Comparison of ENCODE assay signal across 8 cellular contexts in the genomic region with DNA sequence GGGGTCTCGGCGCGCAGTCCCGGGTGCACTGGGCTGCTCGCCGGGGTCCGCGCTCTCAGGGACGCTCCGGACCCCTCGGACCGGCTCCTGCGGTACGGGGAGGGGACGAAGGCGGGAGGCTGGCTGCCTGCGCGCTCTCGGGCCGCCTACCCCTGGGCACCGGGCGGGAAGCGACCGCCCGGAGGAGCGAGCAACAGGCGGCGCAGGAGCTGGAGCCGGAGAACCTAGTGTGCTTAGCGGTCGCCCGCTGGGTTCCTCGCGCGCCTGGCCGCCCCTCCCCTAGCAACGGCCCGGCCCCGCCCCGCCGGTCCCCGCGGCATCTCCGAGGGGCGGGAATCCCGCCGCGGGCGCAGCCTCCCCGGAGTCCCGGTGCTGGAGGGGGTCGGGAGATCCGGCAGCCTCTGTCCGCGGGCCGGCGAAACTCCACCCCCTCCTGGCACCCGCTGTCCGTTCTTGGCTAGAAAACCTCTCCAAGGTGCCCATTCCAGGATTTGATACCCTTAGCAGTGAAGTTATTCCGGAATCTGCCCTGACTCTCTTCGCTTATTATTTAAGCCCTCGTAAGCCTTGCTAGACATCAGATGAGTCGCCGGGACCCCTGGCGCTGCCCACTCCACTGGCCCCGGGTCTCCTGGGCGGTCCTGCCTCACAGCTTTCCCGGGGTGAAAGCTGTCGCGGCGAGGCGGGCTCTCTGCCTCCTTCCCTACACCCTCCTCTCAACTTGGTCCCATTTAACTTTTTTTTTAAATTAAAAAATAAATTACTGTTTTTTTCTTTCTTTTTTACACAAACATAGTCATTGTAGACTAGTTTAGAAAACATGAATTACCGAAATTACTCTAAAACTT. TPM values are rescaled to one million over a fixed set of nuclear protein-coding genes. Genes with fewer than 3 reads are reported as not detected.
A peak's percentile ranks its signal among the peaks of the same experiment; 100 is the strongest.
DNase-seq lines count a peak whose midpoint lies in the region; ATAC-seq and TF ChIP-seq lines count a peak whose summit lies in the region.

A gene (minus strand): TSS at position 231 of the 848 bp plus-strand sequence. CDS start 246 bp downstream, outside the sequence.

- DNase-seq in GM06990 (ENCODE audit: extremely low read depth, insufficient read length) (peak; percentile 33), NCI-H2227 (lab: John Stamatoyannopoulos, UW; ENCODE audit: unreplicated experiment) (peak; percentile 84), glomerular visceral epithelial cell (ENCODE audit: extremely low spot score) (peak; percentile 34), ovary (peak in 4 of 5 donors; percentile 10 to 56 (median 38)), HT-29 (ENCODE audit: low spot score) (no peak)
- peak; percentile 34 for DNase-seq in activated T-cell treated with anti-CD3 and anti-CD28 coated beads, Interleukin-2, amount 50 U/mL, for 1 hour
- DNase-seq in central memory CD4-positive, alpha-beta T cell = no peak

- TF ChIP-seq CTCF in GM06990 (IDR thresholded peaks at IDR 0.05; ENCODE audit: insufficient read depth, low read length, poor library complexity, severe bottlenecking) = no peak
- TF ChIP-seq CTCF in ovary (IDR thresholded peaks at IDR 0.05) = no peak

- H3K27me3 ChIP-seq in GM06990 (replicated peaks; ENCODE audit: control insufficient read depth, insufficient read depth, low read length) (no peaks in the 10 kb centered on the region; the same call in none of the 2 replicates), ovary (no peaks in the 10 kb centered on the region)

- no peaks in the 10 kb centered on the region for H3K9me3 ChIP-seq in ovary

- no peaks in the 10 kb centered on the region for H3K36me3 ChIP-seq in GM06990 (ENCODE audit: control insufficient read depth, insufficient read depth, low read length)
- no peaks in the 10 kb centered on the region for H3K36me3 ChIP-seq in ovary

- H3K4me1 ChIP-seq in ovary (ENCODE audit: insufficient read depth) = peaks cover 2% of the 10 kb centered on the region

- no peak for TF ChIP-seq POLR2A in ovary (IDR thresholded peaks at IDR 0.05)

- no peak for TF ChIP-seq EP300 in ovary (IDR thresholded peaks at IDR 0.05)

- H3K4me3 ChIP-seq in GM06990 (replicated peaks; ENCODE audit: low read depth, low read length) (peak within 1 kb of the TSS; percentile 40), ovary (peak within 1 kb of the TSS; percentile 45)

- no peak within 1 kb of the TSS for H3K27ac ChIP-seq in ovary

- intact Hi-C loops in ovary (cut with DNase I) = no loop called here

- WGBS in ovary, 3 donors = 1% methylated on average over 51 to 73 of the region's 73 CpGs

- no peak for ATAC-seq in HG03342 (IDR thresholded peaks at IDR 0.05; ENCODE audit: unreplicated experiment)

RNA-seq across cellular contexts. Expression of the gene that starts here (rescaled TPM):
- under 1 TPM in 1 of 7 donors, not detected in 6; 0.69 TPM for total RNA-seq in ovary
- not detected for polyA plus RNA-seq in ovary
- not detected in 2 replicates for total RNA-seq in HT-29 (2014; rRNA removed; shearing (Covaris generic))

Comparison
In these comparisons a context has a peak if more than half of its experiments do, and no peak if none do; other contexts are left out.
1. Peak in DNase-seq and H3K4me3 ChIP-seq in ovary; RNA of the gene not detected or under 1 TPM.
2. DNase-seq: peak in GM06990 (single experiment), NCI-H2227 (single experiment), activated T-cell treated with anti-CD3 and anti-CD28 coated beads, Interleukin-2, amount 50 U/mL, for 1 hour (single experiment) and glomerular visceral epithelial cell (single experiment); none in central memory CD4-positive, alpha-beta T cell (single experiment) and HT-29 (single experiment).